In genomic region chr3:178472941-178473340, GRCh38 we compare ENCODE assay signal across 34 cellular contexts.
"Had no signal": no experiment of that assay in that cellular context is flagged by ENCODE, and none has a peak within 500 bp of the region (broad histone marks: within the 10 kb centered on the region; RNA-seq: fewer than 3 reads in every experiment).

No MANE protein-coding gene starts in this region.

- H3K27ac ChIP-seq: adrenal gland, ascending aorta, body of pancreas, brain microvascular endothelial cell, breast epithelium, cardiac muscle cell had no signal

- H3K4me1 ChIP-seq: adrenal gland, ascending aorta, breast epithelium had no signal

- H3K27me3 ChIP-seq: adrenal gland, ascending aorta, body of pancreas, brain microvascular endothelial cell, breast epithelium, cardiac muscle cell had no signal

- ATAC-seq: activated naive CD4-positive, alpha-beta T cell treated with anti-CD3 and anti-CD28 coated beads, Interleukin-2, amount 50 U/mL, for 72 hours; activated naive CD8-positive, alpha-beta T cell treated with anti-CD3 and anti-CD28 coated beads, Interleukin-2, amount 50 U/mL, for 24 hours; activated T-cell treated with anti-CD3 and anti-CD28 coated beads, Interleukin-2, amount 50 U/mL, for 4 hours; activated T-cell treated with anti-CD3 and anti-CD28 coated beads, Interleukin-2, amount 50 U/mL, for 72 hours; activated T-helper 17 cell treated with anti-CD3 and anti-CD28 coated beads, Interleukin-2, amount 50 U/mL, for 72 hours; body of pancreas had no signal

- H3K36me3 ChIP-seq: adrenal gland, ascending aorta, brain microvascular endothelial cell, breast epithelium, cardiac muscle cell had no signal

- FAIRE-seq: astrocyte, bronchial epithelial cell had no signal

- DNase-seq: activated effector memory CD4-positive, alpha-beta T cell treated with anti-CD3 and anti-CD28 coated beads, Interleukin-2, amount 50 U/mL, for 16 hours; activated effector memory CD4-positive, alpha-beta T cell treated with Interleukin-2 at 50 U/mL for 16 hours; activated gamma-delta T cell; activated gamma-delta T cell treated with Interleukin-2 at 50 U/mL for 16 hours; activated naive CD4-positive, alpha-beta T cell; activated naive CD4-positive, alpha-beta T cell treated with anti-CD3 and anti-CD28 coated beads for 36 hours; activated naive CD4-positive, alpha-beta T cell treated with anti-CD3 and anti-CD28 coated beads, Interleukin-2, amount 10 ng/mL, durations not matched to agents 7 days and 5 days; activated naive CD4-positive, alpha-beta T cell treated with anti-CD3 and anti-CD28 coated beads, Interleukin-2, amount 50 U/mL, for 16 hours; activated naive CD4-positive, alpha-beta T cell treated with Interleukin-2 at 50 U/mL for 16 hours; activated naive CD8-positive, alpha-beta T cell treated with anti-CD3 and anti-CD28 coated beads for 36 hours; activated naive CD8-positive, alpha-beta T cell treated with anti-CD3 and anti-CD28 coated beads, Interleukin-2, amount 10 ng/mL, durations not matched to agents 7 days and 5 days; activated naive CD8-positive, alpha-beta T cell treated with anti-CD3 and anti-CD28 coated beads, Interleukin-2, amount 50 U/mL, for 24 hours; activated T-cell treated with anti-CD3 and anti-CD28 coated beads, Interleukin-2, amount 50 U/mL, for 1 hour; activated T-cell treated with anti-CD3 and anti-CD28 coated beads, Interleukin-2, amount 50 U/mL, for 24 hours; activated T-cell treated with anti-CD3 and anti-CD28 coated beads, Interleukin-2, amount 50 U/mL, for 4 hours; activated T-cell treated with anti-CD3 and anti-CD28 coated beads, Interleukin-2, amount 50 U/mL, for 48 hours; activated T-cell treated with anti-CD3 and anti-CD28 coated beads, Interleukin-2, amount 50 U/mL, for 72 hours; adrenal gland; amniotic stem cell; amygdala; anterior cingulate cortex; aorta; body of pancreas; brain microvascular endothelial cell; caudate nucleus; central memory CD4-positive, alpha-beta T cell; cerebellar nuclear complex had no signal

- H3K4me3 ChIP-seq: adrenal gland, ascending aorta, body of pancreas, breast epithelium, cardiac muscle cell had no signal

- H3K9me3 ChIP-seq: adrenal gland, ascending aorta, body of pancreas, breast epithelium had no signal
